ENCODE assay signal across 8 cellular contexts in genomic region chr11:65593518-65594414, GRCh38. TPM values are rescaled to one million over a fixed set of nuclear protein-coding genes. Genes with fewer than 3 reads are reported as not detected.
A peak's percentile ranks its signal among the peaks of the same experiment; 100 is the strongest.
DNase-seq lines count a peak whose midpoint lies in the region; ATAC-seq and TF ChIP-seq lines count a peak whose summit lies in the region.

No MANE protein-coding gene starts in this region.

- 38% methylated on average over 23 of the region's 26 CpGs for WGBS in mammary epithelial cell (ENCODE audit: low coverage, missing lambda C conversion rate)
- 83% methylated on average over 26 of the region's 26 CpGs for WGBS in liver
- WGBS in tibial nerve, 2 donors, result 55 to 56% methylated on average over 22 to 24 of the region's 26 CpGs

- H3K36me3 ChIP-seq in Peyer's patch (peaks cover 0 to 38% (median 0%) of the 10 kb centered on the region in 3 donors), mammary epithelial cell (ENCODE audit: insufficient read depth, low read length) (no peaks in the 10 kb centered on the region), liver (ENCODE audit: control insufficient read depth in 4 of 4, insufficient read depth in 3 of 4, low read depth in 1 of 4, low read length in 3 of 4) (peaks cover 0 to 14% (median 4%) of the 10 kb centered on the region in 4 donors), tibial nerve (peaks cover 7 to 60% (median 11%) of the 10 kb centered on the region in 3 donors)

- no peaks in the 10 kb centered on the region for H3K9me3 ChIP-seq in Peyer's patch
- no peaks in the 10 kb centered on the region for H3K9me3 ChIP-seq in mammary epithelial cell (replicated peaks; ENCODE audit: insufficient read depth, low read length)
- no peaks in the 10 kb centered on the region for H3K9me3 ChIP-seq in liver (ENCODE audit: control insufficient read depth in 4 of 4, low read length in 3 of 4)
- H3K9me3 ChIP-seq in tibial nerve, result no peaks in the 10 kb centered on the region

- H3K4me1 ChIP-seq in Peyer's patch (peaks cover 0 to 20% (median 3%) of the 10 kb centered on the region in 4 donors), mammary epithelial cell (ENCODE audit: insufficient read depth, low read length) (peaks cover 32% of the 10 kb centered on the region), liver (ENCODE audit: control insufficient read depth in 4 of 4, insufficient read depth in 4 of 4, low read length in 3 of 4) (peaks cover 0 to 3% (median 0%) of the 10 kb centered on the region in 4 donors), tibial nerve (peaks cover 0 to 68% (median 24%) of the 10 kb centered on the region in 4 donors)

- H3K4me3 ChIP-seq in Peyer's patch (no peak overlapping the region), mammary epithelial cell (replicated peaks in 1 of 3; ENCODE audit: insufficient read depth in 1 of 3, low read depth in 2 of 3, low read length in 3 of 3) (no peak overlapping the region), liver (ENCODE audit: low read depth in 1 of 3, low read length in 3 of 3) (no peak overlapping the region), tibial nerve (no peak overlapping the region)

- peak overlapping the region; percentile 62 for H3K4me2 ChIP-seq in mammary epithelial cell (ENCODE audit: insufficient read depth, low read depth, low read length)

- no peaks in the 10 kb centered on the region for H3K27me3 ChIP-seq in Peyer's patch
- H3K27me3 ChIP-seq in mammary epithelial cell (ENCODE audit: insufficient read depth, low read length), result no peaks in the 10 kb centered on the region
- no peaks in the 10 kb centered on the region for H3K27me3 ChIP-seq in liver (ENCODE audit: control insufficient read depth in 4 of 4, insufficient read depth in 4 of 4, low read length in 3 of 4)
- H3K27me3 ChIP-seq in tibial nerve, result no peaks in the 10 kb centered on the region

- no peak overlapping the region for H2AFZ ChIP-seq in mammary epithelial cell (ENCODE audit: low read depth, low read length)

- DNase-seq in NCI-H748 (lab: John Stamatoyannopoulos, UW; ENCODE audit: unreplicated experiment) (peak; percentile 11), NCI-H748 treated with DMSO at 0.1 percent for 48 hours (lab: John Stamatoyannopoulos, UW) (no peak), Peyer's patch (peak in 2 of 3 donors; percentile 55 to 69), mammary epithelial cell (no peak), tibial nerve (ENCODE audit: low spot score in 2 of 2) (no peak)

- CTCF ChIA-PET in mammary epithelial cell (lab: Charles Lee; ENCODE audit: low non-redundant PET), result interaction anchor here (0.9 to 1.6 kb wide), 2 partner anchors 21 to 54 kb away, joined by 4 to 11 read pairs; no protein-coding TSS in a partner anchor

- intact Hi-C loops in mammary epithelial cell (cut with micrococcal nuclease), result loop anchor here (1.0 kb wide), 2 partner anchors 16 to 52 kb away; no protein-coding TSS in a partner anchor

- no peak overlapping the region for H3K9ac ChIP-seq in mammary epithelial cell (ENCODE audit: insufficient read depth, low read length)
- H3K9ac ChIP-seq in liver (ENCODE audit: low read depth in 1 of 2, low read length in 2 of 2), result no peak overlapping the region

- in situ Hi-C loops in mammary epithelial cell (cut with MboI; ENCODE audit: low sequenced_read_pairs in 2 of 2), result no loop called here

- no peaks in the 10 kb centered on the region for H3K79me2 ChIP-seq in mammary epithelial cell (ENCODE audit: insufficient read depth, low read length)

- dilution Hi-C loops in mammary epithelial cell (cut with HindIII; ENCODE audit: low sequenced_read_pairs), result no loop called here

- H4K20me1 ChIP-seq in mammary epithelial cell (ENCODE audit: insufficient read depth, low read length), result no peaks in the 10 kb centered on the region

- BruUV-seq in mammary epithelial cell (replicated peaks; lab: Mats Ljungman, UMichigan), result no TSS peak

- no peak for TF ChIP-seq POLR2A in Peyer's patch (IDR thresholded peaks at IDR 0.05)
- no peak for TF ChIP-seq POLR2A in tibial nerve (IDR thresholded peaks at IDR 0.05)

- peak; percentile 55 to 65 for TF ChIP-seq RAD21 in liver (IDR thresholded peaks at IDR 0.05)

- H3K27ac ChIP-seq in Peyer's patch, result no peak overlapping the region
- H3K27ac ChIP-seq in mammary epithelial cell (ENCODE audit: insufficient read depth, low read depth, low read length), result no peak overlapping the region
- no peak overlapping the region for H3K27ac ChIP-seq in liver (ENCODE audit: low read depth in 1 of 2, low read length in 2 of 2)
- H3K27ac ChIP-seq in tibial nerve, result peak overlapping the region; percentile 7 to 85 (median 58)

- TF ChIP-seq EP300 in tibial nerve (IDR thresholded peaks at IDR 0.05), result peak in 1 of 2 donors; percentile 51

- peak; percentile 52 to 59 (median 55) for TF ChIP-seq CTCF in Peyer's patch (IDR thresholded peaks at IDR 0.05)
- peak; percentile 64 to 77 for TF ChIP-seq CTCF in mammary epithelial cell (conservative IDR thresholded peaks at IDR 0.05 in 1 of 2, IDR thresholded peaks at IDR 0.05 in 1 of 2; ENCODE audit: extremely low read depth in 1 of 2, insufficient read depth in 1 of 2, low read depth in 1 of 2, low read length in 2 of 2)
- peak; percentile 46 for TF ChIP-seq CTCF in liver (IDR thresholded peaks at IDR 0.05; ENCODE audit: low read depth, low read length, missing input control)
- peak; percentile 65 to 91 (median 75) for TF ChIP-seq CTCF in tibial nerve (IDR thresholded peaks at IDR 0.05)

- no peak for ATAC-seq in HG03108 (IDR thresholded peaks at IDR 0.05; ENCODE audit: unreplicated experiment)
- ATAC-seq in HG03097 (IDR thresholded peaks at IDR 0.05; ENCODE audit: low FRiP score, unreplicated experiment), result no peak

TF ChIP-seq in liver, 16 proteins besides CTCF, POLR2A, EP300 and RAD21 (continues in another document):
- TF ChIP-seq GABPA (IDR thresholded peaks at IDR 0.05 in 1 of 2, conservative IDR thresholded peaks at IDR 0.05 in 1 of 2) (no peak), HNF4G (IDR thresholded peaks at IDR 0.05) (no peak), ATF3 (IDR thresholded peaks at IDR 0.05) (no peak), TAF1 (conservative IDR thresholded peaks at IDR 0.05) (no peak), HNF4A (conservative IDR thresholded peaks at IDR 0.05) (no peak), JUND (IDR thresholded peaks at IDR 0.05) (no peak), RXRA (IDR thresholded peaks at IDR 0.05) (no peak), YY1 (IDR thresholded peaks at IDR 0.05) (no peak), NR2F2 (IDR thresholded peaks at IDR 0.05) (no peak), MAX (IDR thresholded peaks at IDR 0.05) (no peak), EGR1 (IDR thresholded peaks at IDR 0.05; ENCODE audit: low read depth in 2 of 2) (no peak), ZBTB33 (IDR thresholded peaks at IDR 0.05) (no peak)

RNA-seq across cellular contexts. Expression of gene KCNK7, which starts 1.8 kb away (rescaled TPM):
- total RNA-seq in Peyer's patch (1 to 10 TPM in 3 of 4 donors, not detected in 1; 1.5 to 3.5 (median 2.5) TPM), mammary epithelial cell (under 1 TPM; 0.17 to 0.24 TPM), liver (under 1 TPM; 0.14 to 0.17 TPM), tibial nerve (1 to 10 TPM in 2 of 4 donors, under 1 TPM in 1, not detected in 1; 0.63 to 3.3 (median 1.2) TPM)
- polyA plus RNA-seq in mammary epithelial cell (0.20 TPM), liver (under 1 TPM; 0.32 TPM)
- 0.57 TPM for polyA minus RNA-seq in mammary epithelial cell

RNA-seq across cellular contexts. Expression of gene EHBP1L1, which starts 17.9 kb away (rescaled TPM):
- total RNA-seq in Peyer's patch (100 to 1,000 TPM in 3 of 4 donors, 10 to 100 TPM in 1; 65.2 to 163 (median 121) TPM), mammary epithelial cell (10 to 100 TPM; 17.5 to 47.5 TPM), liver (100 to 1,000 TPM in 1 of 2 donors, 10 to 100 TPM in 1; 13.6 to 120 TPM), tibial nerve (100 to 1,000 TPM in 3 of 4 donors, 10 to 100 TPM in 1; 87.3 to 186 (median 110) TPM)
- polyA plus RNA-seq in mammary epithelial cell (17.7 TPM), liver (1 to 10 TPM; 1.1 to 6.5 TPM)
- 14.2 TPM for polyA minus RNA-seq in mammary epithelial cell

RNA-seq across cellular contexts. Expression of gene MAP3K11, which starts 20.3 kb away (rescaled TPM):
- total RNA-seq in Peyer's patch (100 to 1,000 TPM; 106 to 209 (median 150) TPM), mammary epithelial cell (10 to 100 TPM; 29.2 to 52.8 TPM), liver (10 to 100 TPM; 23.7 to 49.3 TPM), tibial nerve (100 to 1,000 TPM in 1 of 4 donors, 10 to 100 TPM in 3; 64.2 to 112 (median 83.9) TPM)
- polyA plus RNA-seq in mammary epithelial cell (22.6 TPM), liver (10 to 100 TPM; 22.9 to 49.7 TPM)
- polyA minus RNA-seq in mammary epithelial cell, result 46.9 TPM

RNA-seq across cellular contexts. Expression of gene FAM89B, which starts 21.4 kb away (rescaled TPM):
- 10 to 100 TPM; 30.8 to 44.6 (median 32.4) TPM for total RNA-seq in Peyer's patch
- 10 to 100 TPM; 21.2 to 35.1 TPM for total RNA-seq in mammary epithelial cell
- 26.0 TPM for polyA plus RNA-seq in mammary epithelial cell
- polyA minus RNA-seq in mammary epithelial cell, result 27.4 TPM
- total RNA-seq in liver, result 10 to 100 TPM in 1 of 2 donors, 1 to 10 TPM in 1; 4.7 to 16.7 TPM
- polyA plus RNA-seq in liver, result 10 to 100 TPM in 1 of 2 donors, 1 to 10 TPM in 1; 7.7 to 11.4 TPM
- 10 to 100 TPM; 40.8 to 55.3 (median 44.6) TPM for total RNA-seq in tibial nerve

RNA-seq across cellular contexts. Expression of gene PCNX3, which starts 21.8 kb away (rescaled TPM):
- 100 to 1,000 TPM in 1 of 4 donors, 10 to 100 TPM in 3; 60.2 to 106 (median 81.3) TPM for total RNA-seq in Peyer's patch
- 10 to 100 TPM; 29.7 to 46.8 TPM for total RNA-seq in mammary epithelial cell
- polyA plus RNA-seq in mammary epithelial cell, result 24.6 TPM
- polyA minus RNA-seq in mammary epithelial cell, result 53.5 TPM
- 10 to 100 TPM; 11.5 to 13.4 TPM for total RNA-seq in liver
- 10 to 100 TPM in 1 of 2 donors, 1 to 10 TPM in 1; 4.7 to 12.8 TPM for polyA plus RNA-seq in liver
- 10 to 100 TPM; 21.0 to 53.4 (median 29.8) TPM for total RNA-seq in tibial nerve

Comparison
In these comparisons a context has a peak if more than half of its experiments do, and no peak if none do; other contexts are left out.
1. DNase-seq: peak in NCI-H748 (single experiment) and Peyer's patch (2 of 3); none in NCI-H748 treated with DMSO at 0.1 percent for 48 hours (single experiment), mammary epithelial cell (single experiment) and tibial nerve (0 of 2).
2. H3K27ac ChIP-seq: peak in tibial nerve (4 of 4); none in Peyer's patch (0 of 4), mammary epithelial cell (single experiment) and liver (0 of 2).
3. Peak in every context shown above with its lines, with median percentiles within 50 percentile points of each other: CTCF ChIP-seq.